ENCODE assay signal across 11 cellular contexts in the genomic region with DNA sequence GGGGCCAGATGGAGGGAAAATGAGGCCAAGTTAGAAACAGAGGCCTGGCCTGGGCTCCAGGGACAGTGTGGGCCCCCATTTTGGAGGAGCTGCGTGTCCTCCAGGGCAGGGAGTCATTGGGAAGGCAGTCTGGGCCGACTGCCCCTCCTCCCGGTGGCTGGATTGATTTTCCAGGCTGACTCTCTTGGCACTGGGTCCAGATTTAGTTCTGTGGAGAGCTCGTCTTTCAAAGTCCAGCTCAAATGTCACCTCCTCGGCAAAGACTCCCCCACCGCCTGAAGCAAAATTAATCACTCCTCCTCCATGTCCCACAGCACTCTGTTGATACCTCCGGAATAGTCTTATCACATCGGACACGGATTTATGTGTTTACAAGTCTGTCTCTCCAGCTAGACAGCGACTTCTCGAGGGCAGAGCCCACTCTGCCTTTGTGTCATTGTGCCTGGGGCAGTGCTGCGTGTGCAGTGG.
A peak's percentile ranks its signal among the peaks of the same experiment; 100 is the strongest.
DNase-seq lines count a peak whose midpoint lies in the region; ATAC-seq, FAIRE-seq and TF ChIP-seq lines count a peak whose summit lies in the region.
"Had no signal": no experiment of that assay in that cellular context is flagged by ENCODE, and none has a peak within 500 bp of the region (broad histone marks: within the 10 kb centered on the region; RNA-seq: fewer than 3 reads in every experiment).

No MANE protein-coding gene starts in this region.

- ATAC-seq in GM19395 (IDR thresholded peaks at IDR 0.05; ENCODE audit: unreplicated experiment): no peak
- ATAC-seq in HG03045 (IDR thresholded peaks at IDR 0.05; ENCODE audit: unreplicated experiment): no peak
- ATAC-seq: naive thymus-derived CD4-positive, alpha-beta T cell had no signal

- DNase-seq in AG08395 (ENCODE audit: low spot score): peak; percentile 56
- DNase-seq in HTR-8/SVneo (ENCODE audit: insufficient read length, low spot score): peak; percentile 78
- peak; percentile 62 to 86 (median 74) for DNase-seq in adrenal gland
- DNase-seq in iris pigment epithelial cell (ENCODE audit: low read depth): peak; percentile 24
- DNase-seq in T-helper 9 cell: no peak
- DNase-seq in activated CD4-positive, alpha-beta T cell treated with anti-CD3 and anti-CD28 coated beads, Interleukin-2, amount 50 U/mL, for 1 hour: no peak
- DNase-seq: ACHN; naive thymus-derived CD4-positive, alpha-beta T cell; NCI-H1048 had no signal

- FAIRE-seq in HTR-8/SVneo (lab: Jason Lieb, UNC): peak; percentile 87

- TF ChIP-seq POLR2A in adrenal gland (IDR thresholded peaks at IDR 0.05): peak in 1 of 2 donors; percentile 16

- no peaks in the 10 kb centered on the region for H3K27me3 ChIP-seq in adrenal gland

- intact Hi-C loops in adrenal gland (cut with DNase I): no loop called here

- no peak overlapping the region for H3K4me3 ChIP-seq in adrenal gland

- H3K27ac ChIP-seq in adrenal gland: peak overlapping the region in 2 of 5 donors; percentile 26 to 68

- peaks cover 11 to 28% of the 10 kb centered on the region in 2 donors for H3K4me1 ChIP-seq in adrenal gland (replicated peaks in 1 of 2)

- no peaks in the 10 kb centered on the region for H3K36me3 ChIP-seq in adrenal gland (replicated peaks in 1 of 2)

- no peak for TF ChIP-seq CTCF in adrenal gland (IDR thresholded peaks at IDR 0.05)

- H3K9me3 ChIP-seq in adrenal gland (replicated peaks in 1 of 3): no peaks in the 10 kb centered on the region

- WGBS in adrenal gland, 4 donors: 3 to 26% (median 23%) methylated on average over 12 of the region's 12 CpGs

Comparison
In these comparisons a context has a peak if more than half of its experiments do, and no peak if none do; other contexts are left out.
1. DNase-seq: peak in AG08395 (single experiment), HTR-8/SVneo (single experiment), adrenal gland (7 of 7) and iris pigment epithelial cell (single experiment); none in T-helper 9 cell (single experiment) and activated CD4-positive, alpha-beta T cell treated with anti-CD3 and anti-CD28 coated beads, Interleukin-2, amount 50 U/mL, for 1 hour (single experiment).